ENCODE assay signal across 8 cellular contexts in the genomic region with DNA sequence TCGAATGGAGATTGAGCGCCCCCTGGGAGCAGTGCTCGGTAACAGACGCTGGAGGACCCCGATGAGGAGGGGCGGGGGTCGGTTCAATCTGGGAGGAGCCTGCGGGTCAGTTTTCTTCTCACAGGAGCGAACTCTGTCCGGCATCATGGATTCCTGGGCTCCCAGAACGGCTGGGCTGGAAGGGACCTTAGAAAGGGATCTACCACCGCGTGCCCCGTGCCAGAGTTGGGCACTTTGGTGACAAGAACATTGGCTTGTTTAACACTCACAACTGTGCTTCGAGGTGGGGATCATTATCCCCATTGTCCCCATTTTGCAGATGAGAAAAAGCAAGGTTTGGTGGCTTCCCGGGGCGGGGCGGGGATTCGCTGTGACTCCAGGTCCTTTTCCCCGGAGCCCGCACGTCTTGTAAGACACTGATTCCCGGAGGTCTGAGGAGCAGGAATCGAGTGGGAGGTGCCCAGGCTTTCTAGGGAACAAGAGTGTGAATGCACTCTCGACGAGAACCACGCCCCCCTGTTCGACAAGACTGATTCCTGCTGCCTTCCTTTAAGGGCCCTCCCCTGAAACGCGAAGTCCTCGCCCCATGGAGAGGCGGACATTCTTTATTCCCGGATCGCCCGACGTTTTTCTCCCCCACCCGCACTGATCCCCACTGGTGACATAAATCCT. TPM values are rescaled to one million over a fixed set of nuclear protein-coding genes. Genes with fewer than 3 reads are reported as not detected.
DNase-seq lines count a peak whose midpoint lies in the region; ATAC-seq and TF ChIP-seq lines count a peak whose summit lies in the region.

No MANE protein-coding gene starts in this region.

- intact Hi-C loops in A673 (cut with micrococcal nuclease; ENCODE audit: unreplicated experiment) (loop anchor here (1.0 to 5.0 kb wide), 4 partner anchors 46 to 175 kb away; partner anchors contain the start of gene PHKG2), Right ventricle myocardium inferior (cut with DNase I) (loop anchor here (1.0 to 10.0 kb wide), 5 partner anchors 25 to 477 kb away; partner anchors contain the start of genes CTF1, ORAI3 and SEPHS2), ovary (cut with DNase I) (loop anchor here in 2 of 4 donors (1.0 to 2.0 kb wide), 2 partner anchors 27 to 78 kb away; partner anchors contain the start of gene ORAI3 (in 1 of the 2))

- no peaks in the 10 kb centered on the region for H3K36me3 Mint-ChIP-seq in activated naive CD8-positive, alpha-beta T cell treated with anti-CD3 and anti-CD28 coated beads, Interleukin-2, amount 10 ng/mL, durations not matched to agents 7 days and 5 days

- ATAC-seq in GM18868 (IDR thresholded peaks at IDR 0.05; ENCODE audit: unreplicated experiment) (peak; percentile 0), Right ventricle myocardium inferior (peak; percentile 14), thoracic aorta (ENCODE audit: insufficient number of reproducible peaks, low FRiP score, low read depth) (peak; percentile 27)
- peak; percentile 0 for ATAC-seq in activated naive CD8-positive, alpha-beta T cell treated with anti-CD3 and anti-CD28 coated beads, Interleukin-2, amount 10 ng/mL, durations not matched to agents 7 days and 5 days (ENCODE audit: low read depth)

- no peaks in the 10 kb centered on the region for H3K9me3 Mint-ChIP-seq in activated naive CD8-positive, alpha-beta T cell treated with anti-CD3 and anti-CD28 coated beads, Interleukin-2, amount 10 ng/mL, durations not matched to agents 7 days and 5 days

- peak; percentile 94 for TF ChIP-seq CTCF in A673 (conservative IDR thresholded peaks at IDR 0.05; ENCODE audit: low read depth, low read length)
- peak; percentile 85 to 95 (median 88) for TF ChIP-seq CTCF in ovary (IDR thresholded peaks at IDR 0.05)
- TF ChIP-seq CTCF in thoracic aorta (IDR thresholded peaks at IDR 0.05), result peak; percentile 85

- peak overlapping the region; percentile 100 for H3K4me3 Mint-ChIP-seq in activated naive CD8-positive, alpha-beta T cell treated with anti-CD3 and anti-CD28 coated beads, Interleukin-2, amount 10 ng/mL, durations not matched to agents 7 days and 5 days

- no peak for TF ChIP-seq POLR2A in ovary (IDR thresholded peaks at IDR 0.05)

- BruUV-seq in A673 (replicated peaks; lab: Mats Ljungman, UMichigan), result no TSS peak

- CTCF ChIA-PET in A673 (lab: Charles Lee), result interaction anchor here (0.7 kb wide), 1 partner anchor 77 kb away, joined by 3 read pairs; no protein-coding TSS in a partner anchor

- no peak for TF ChIP-seq EP300 in ovary (IDR thresholded peaks at IDR 0.05)

- H3K27me3 ChIP-seq in A673 (replicated peaks; ENCODE audit: insufficient read depth, low read depth, low read length, poor library complexity), result no peaks in the 10 kb centered on the region
- no peaks in the 10 kb centered on the region for H3K27me3 ChIP-seq in ovary
- H3K27me3 ChIP-seq in thoracic aorta (replicated peaks; ENCODE audit: insufficient read depth), result no peaks in the 10 kb centered on the region

- H3K27ac ChIP-seq in A673 (ENCODE audit: low read depth, low read length, poor library complexity, severe bottlenecking) (peak overlapping the region; percentile 72), ovary (peak overlapping the region; percentile 3 to 97), thoracic aorta (peak overlapping the region; percentile 83 to 84)

- peak; percentile 95 for DNase-seq in A673 (ENCODE audit: low spot score)
- peak; percentile 90 for DNase-seq in NCI-H1092 (lab: John Stamatoyannopoulos, UW)
- peak; percentile 78 for DNase-seq in SKM-1 (lab: John Stamatoyannopoulos, UW; ENCODE audit: unreplicated experiment)
- peak; percentile 89 for DNase-seq in activated naive CD8-positive, alpha-beta T cell treated with anti-CD3 and anti-CD28 coated beads, Interleukin-2, amount 10 ng/mL, durations not matched to agents 7 days and 5 days
- DNase-seq in Right ventricle myocardium inferior (ENCODE audit: missing footprints), result peak; percentile 92
- DNase-seq in ovary, result peak; percentile 91 to 96 (median 94)
- DNase-seq in thoracic aorta (ENCODE audit: low spot score), result peak; percentile 82

- no peaks in the 10 kb centered on the region for H3K9me3 ChIP-seq in A673 (ENCODE audit: low read depth, low read length, poor library complexity, severe bottlenecking)
- no peaks in the 10 kb centered on the region for H3K9me3 ChIP-seq in ovary
- H3K9me3 ChIP-seq in thoracic aorta, result no peaks in the 10 kb centered on the region

- peak overlapping the region; percentile 64 for H3K4me3 ChIP-seq in A673 (ENCODE audit: low read depth, low read length, poor library complexity, severe bottlenecking)
- peak overlapping the region; percentile 45 for H3K4me3 ChIP-seq in ovary
- H3K4me3 ChIP-seq in thoracic aorta, result peak overlapping the region; percentile 70

- H3K4me1 ChIP-seq in A673 (ENCODE audit: insufficient read depth, low read length, poor library complexity, severe bottlenecking) (peaks cover 9% of the 10 kb centered on the region), ovary (ENCODE audit: insufficient read depth) (no peaks in the 10 kb centered on the region), thoracic aorta (ENCODE audit: control insufficient read depth in 1 of 2, low read depth in 2 of 2) (peaks cover 5 to 23% of the 10 kb centered on the region in 2 donors)

- H3K27me3 Mint-ChIP-seq in activated naive CD8-positive, alpha-beta T cell treated with anti-CD3 and anti-CD28 coated beads, Interleukin-2, amount 10 ng/mL, durations not matched to agents 7 days and 5 days, result peaks cover 3% of the 10 kb centered on the region

- WGBS in ovary, 3 donors, result 0 to 1% (median 1%) methylated on average over 32 to 37 of the region's 37 CpGs

- peaks cover 22% of the 10 kb centered on the region for H3K4me1 Mint-ChIP-seq in activated naive CD8-positive, alpha-beta T cell treated with anti-CD3 and anti-CD28 coated beads, Interleukin-2, amount 10 ng/mL, durations not matched to agents 7 days and 5 days

- peak overlapping the region; percentile 100 for H3K27ac Mint-ChIP-seq in activated naive CD8-positive, alpha-beta T cell treated with anti-CD3 and anti-CD28 coated beads, Interleukin-2, amount 10 ng/mL, durations not matched to agents 7 days and 5 days

- H3K36me3 ChIP-seq in A673 (ENCODE audit: insufficient read depth, low read length, poor library complexity, severe bottlenecking) (no peaks in the 10 kb centered on the region), ovary (no peaks in the 10 kb centered on the region), thoracic aorta (no peaks in the 10 kb centered on the region)

- POLR2A ChIA-PET in A673 (lab: Charles Lee; ENCODE audit: low non-redundant PET), result no interaction called here
- POLR2A ChIA-PET in activated naive CD8-positive, alpha-beta T cell treated with anti-CD3 and anti-CD28 coated beads, Interleukin-2, amount 10 ng/mL, durations not matched to agents 7 days and 5 days (lab: Charles Lee), result interaction anchor here (0.6 to 1.6 kb wide), 3 partner anchors 19 to 77 kb away, joined by 3 to 6 read pairs (median 3); no protein-coding TSS in a partner anchor

RNA-seq across cellular contexts. Expression of gene FBXL19, which starts 1.5 kb away (rescaled TPM):
- total RNA-seq in A673 (2021) (37.0 and 39.3 TPM in 2 replicates), Right ventricle myocardium inferior (6.3 TPM), ovary (10 to 100 TPM; 10.2 to 24.3 (median 15.4) TPM), thoracic aorta (10 to 100 TPM; 14.5 to 18.7 TPM)
- total RNA-seq in activated naive CD8-positive, alpha-beta T cell treated with anti-CD3 and anti-CD28 coated beads, Interleukin-2, amount 10 ng/mL, durations not matched to agents 7 days and 5 days, result 10 to 100 TPM; 20.1 to 24.4 TPM
- 10 to 100 TPM in 1 of 2 donors, 1 to 10 TPM in 1; 1.6 to 12.4 TPM for polyA plus RNA-seq in ovary

RNA-seq across cellular contexts. Expression of gene CTF1, which starts 25.5 kb away (rescaled TPM):
- 1.4 and 1.6 TPM in 2 replicates for total RNA-seq in A673 (2021)
- total RNA-seq in activated naive CD8-positive, alpha-beta T cell treated with anti-CD3 and anti-CD28 coated beads, Interleukin-2, amount 10 ng/mL, durations not matched to agents 7 days and 5 days, result under 1 TPM; 0.19 to 0.37 TPM
- 8.7 TPM for total RNA-seq in Right ventricle myocardium inferior
- total RNA-seq in ovary, result 10 to 100 TPM in 5 of 7 donors, 1 to 10 TPM in 2; 7.0 to 22.4 (median 14.4) TPM
- 10 to 100 TPM in 1 of 2 donors, 1 to 10 TPM in 1; 7.9 to 16.2 TPM for polyA plus RNA-seq in ovary
- total RNA-seq in thoracic aorta, result 1 to 10 TPM; 3.8 TPM

RNA-seq across cellular contexts. Expression of gene ORAI3, which starts 27.0 kb away (rescaled TPM):
- total RNA-seq in A673 (2021), result 2.1 and 4.3 TPM in 2 replicates
- total RNA-seq in activated naive CD8-positive, alpha-beta T cell treated with anti-CD3 and anti-CD28 coated beads, Interleukin-2, amount 10 ng/mL, durations not matched to agents 7 days and 5 days, result 10 to 100 TPM; 24.6 to 25.8 TPM
- total RNA-seq in Right ventricle myocardium inferior, result 11.4 TPM
- 10 to 100 TPM; 21.5 to 30.8 (median 24.1) TPM for total RNA-seq in ovary
- polyA plus RNA-seq in ovary, result 10 to 100 TPM; 26.0 to 27.5 TPM
- total RNA-seq in thoracic aorta, result 10 to 100 TPM; 19.0 to 35.7 TPM

RNA-seq across cellular contexts. Expression of gene BCL7C, which starts 28.0 kb away (rescaled TPM):
- total RNA-seq in A673 (2021) (28.2 and 34.7 TPM in 2 replicates), Right ventricle myocardium inferior (32.2 TPM), ovary (10 to 100 TPM; 34.4 to 54.8 (median 49.0) TPM), thoracic aorta (10 to 100 TPM; 35.6 to 55.2 TPM)
- 10 to 100 TPM; 31.1 to 31.8 TPM for total RNA-seq in activated naive CD8-positive, alpha-beta T cell treated with anti-CD3 and anti-CD28 coated beads, Interleukin-2, amount 10 ng/mL, durations not matched to agents 7 days and 5 days
- 10 to 100 TPM; 13.3 to 44.1 TPM for polyA plus RNA-seq in ovary

RNA-seq across cellular contexts. Expression of gene SETD1A, which starts 35.7 kb away (rescaled TPM):
- 31.4 and 37.1 TPM in 2 replicates for total RNA-seq in A673 (2021)
- 10 to 100 TPM; 27.6 to 33.4 TPM for total RNA-seq in activated naive CD8-positive, alpha-beta T cell treated with anti-CD3 and anti-CD28 coated beads, Interleukin-2, amount 10 ng/mL, durations not matched to agents 7 days and 5 days
- 9.4 TPM for total RNA-seq in Right ventricle myocardium inferior
- total RNA-seq in ovary, result 10 to 100 TPM in 5 of 7 donors, 1 to 10 TPM in 2; 5.0 to 31.8 (median 24.9) TPM
- 10 to 100 TPM in 1 of 2 donors, 1 to 10 TPM in 1; 5.8 to 17.1 TPM for polyA plus RNA-seq in ovary
- 10 to 100 TPM in 1 of 2 donors, 1 to 10 TPM in 1; 7.4 to 14.6 TPM for total RNA-seq in thoracic aorta

Comparison
In these comparisons a context has a peak if more than half of its experiments do, and no peak if none do; other contexts are left out.
1. Peak in every context shown above with its lines: DNase-seq, ATAC-seq, H3K4me3 ChIP-seq and H3K27ac ChIP-seq.